In genomic region chr9:72814083-72814482, GRCh38 we compare ENCODE assay signal across 35 cellular contexts.
"Had no signal": no experiment of that assay in that cellular context is flagged by ENCODE, and none has a peak within 500 bp of the region (broad histone marks: within the 10 kb centered on the region; RNA-seq: fewer than 3 reads in every experiment).

No MANE protein-coding gene starts in this region.

- H3K4me1 Mint-ChIP-seq: activated B cell treated with CpG ODN at 0.5 μM for 24 hours; activated T-helper 17 cell treated with anti-CD3 and anti-CD28 coated beads, Interleukin-2, amount 50 U/mL, for 72 hours; T-helper 17 cell had no signal

- H3K4me3 ChIP-seq: esophagus squamous epithelium had no signal

- H3K36me3 ChIP-seq: brain microvascular endothelial cell, esophagus squamous epithelium, WERI-Rb-1 had no signal

- H3K27ac ChIP-seq: brain microvascular endothelial cell, epithelial cell of prostate, esophagus squamous epithelium, WERI-Rb-1 had no signal

- H3K36me3 Mint-ChIP-seq: activated naive CD8-positive, alpha-beta T cell had no signal

- H3K27ac Mint-ChIP-seq: activated B cell treated with CpG ODN at 0.5 μM for 24 hours; activated CD8-positive, alpha-beta T cell treated with anti-CD3 and anti-CD28 coated beads for 36 hours; activated naive CD8-positive, alpha-beta T cell; activated T-helper 17 cell treated with anti-CD3 and anti-CD28 coated beads, Interleukin-2, amount 50 U/mL, for 72 hours; T-helper 17 cell; T-helper 2 cell treated with Interferon-gamma antibody and Interleukin-4, amounts not matched to agents 5 μg/mL and 100 μg/mL, for 36 hours had no signal

- DNase-seq: activated B cell treated with CpG ODN at 0.5 μM for 24 hours; activated CD4-positive, alpha-beta T cell treated with anti-CD3 and anti-CD28 coated beads for 48 hours; activated CD4-positive, alpha-beta T cell treated with anti-CD3 and anti-CD28 coated beads, Interleukin-2, amount 50 U/mL, for 1 hour; activated CD4-positive, alpha-beta T cell treated with anti-CD3 and anti-CD28 coated beads, Interleukin-2, amount 50 U/mL, for 48 hours; activated CD8-positive, alpha-beta memory T cell treated with anti-CD3 and anti-CD28 coated beads for 24 hours; activated CD8-positive, alpha-beta T cell treated with anti-CD3 and anti-CD28 coated beads for 36 hours; activated effector memory CD4-positive, alpha-beta T cell treated with Interleukin-2 at 50 U/mL for 16 hours; activated gamma-delta T cell treated with Interleukin-2 at 50 U/mL for 16 hours; activated naive CD4-positive, alpha-beta T cell treated with anti-CD3 and anti-CD28 coated beads, Interleukin-2, amount 50 U/mL, for 16 hours; activated naive CD4-positive, alpha-beta T cell treated with Interleukin-2 at 50 U/mL for 16 hours; activated T-cell treated with anti-CD3 and anti-CD28 coated beads, Interleukin-2, amount 50 U/mL, for 4 hours; amniotic stem cell; anterior cingulate cortex; brain microvascular endothelial cell; caudate nucleus; cortex of kidney; dermis blood vessel endothelial cell; effector CD8-positive, alpha-beta T cell; esophagus squamous epithelium; foreskin fibroblast; T-helper 1 cell; T-helper 17 cell; T1000; WERI-Rb-1 had no signal

- H3K4me3 Mint-ChIP-seq: activated B cell treated with CpG ODN at 0.5 μM for 24 hours; activated CD8-positive, alpha-beta T cell treated with anti-CD3 and anti-CD28 coated beads for 36 hours; activated naive CD8-positive, alpha-beta T cell; activated T-cell treated with anti-CD3 and anti-CD28 coated beads, Interleukin-2, amount 50 U/mL, for 4 hours; activated T-helper 17 cell treated with anti-CD3 and anti-CD28 coated beads, Interleukin-2, amount 50 U/mL, for 72 hours; T-helper 17 cell; T-helper 2 cell treated with Interferon-gamma antibody and Interleukin-4, amounts not matched to agents 5 μg/mL and 100 μg/mL, for 36 hours had no signal

- H3K9me3 ChIP-seq: esophagus squamous epithelium had no signal

- ATAC-seq: activated CD4-positive, CD25-positive, alpha-beta regulatory T cell treated with anti-CD3 and anti-CD28 coated beads, Interleukin-2, amount 50 U/mL, for 24 hours; activated CD8-positive, alpha-beta T cell treated with anti-CD3 and anti-CD28 coated beads for 36 hours; activated T-cell treated with anti-CD3 and anti-CD28 coated beads, Interleukin-2, amount 50 U/mL, for 4 hours; activated T-helper 17 cell treated with anti-CD3 and anti-CD28 coated beads, Interleukin-2, amount 50 U/mL, for 72 hours; T-helper 17 cell had no signal

- FAIRE-seq: astrocyte, bronchial epithelial cell, colon, endometrium, endothelial cell of umbilical vein, frontal cortex had no signal

- H3K27me3 ChIP-seq: brain microvascular endothelial cell, esophagus squamous epithelium had no signal

- H3K4me1 ChIP-seq: esophagus squamous epithelium had no signal

- H3K9me3 Mint-ChIP-seq: activated B cell treated with CpG ODN at 0.5 μM for 24 hours; activated CD8-positive, alpha-beta T cell treated with anti-CD3 and anti-CD28 coated beads for 36 hours; activated T-cell treated with anti-CD3 and anti-CD28 coated beads, Interleukin-2, amount 50 U/mL, for 4 hours; activated T-helper 17 cell treated with anti-CD3 and anti-CD28 coated beads, Interleukin-2, amount 50 U/mL, for 72 hours; T-helper 2 cell treated with Interferon-gamma antibody and Interleukin-4, amounts not matched to agents 5 μg/mL and 100 μg/mL, for 36 hours had no signal
